ENCODE assay signal across 8 cellular contexts in genomic region chrX:45801554-45801953, GRCh38.
DNase-seq lines count a peak whose midpoint lies in the region; ATAC-seq, FAIRE-seq and TF ChIP-seq lines count a peak whose summit lies in the region.

No MANE protein-coding gene starts in this region.

- CTCF ChIA-PET in GM12878 (lab: Yijun Ruan, JAX), result interaction anchor here (0.8 to 3.9 kb wide), 18 partner anchors 12 to 918 kb away, joined by 3 to 27 read pairs (median 4); no protein-coding TSS in a partner anchor

- no peak for TF ChIP-seq POLR2A in GM12878 (IDR thresholded peaks at IDR 0.05; ENCODE audit: low read depth, low read length)

- POLR2A ChIA-PET in GM12878 (lab: Charles Lee), result no interaction called here

- no peaks in the 10 kb centered on the region for H3K79me2 ChIP-seq in GM12878 (ENCODE audit: control insufficient read depth, insufficient read depth, low read length)

- no peak overlapping the region for H3K4me3 Mint-ChIP-seq in natural killer cell

- no peaks in the 10 kb centered on the region for H3K9me3 ChIP-seq in GM12878 (replicated peaks; ENCODE audit: control insufficient read depth, insufficient read depth, low read length)

- H3K27me3 Mint-ChIP-seq in natural killer cell (ENCODE audit: low read depth in 2 of 2), result peaks cover 3 to 38% of the 10 kb centered on the region in 2 donors

- H3K27ac ChIP-seq in GM12878 (ENCODE audit: control insufficient read depth, insufficient read depth), result no peak overlapping the region

- no peak overlapping the region for H2AFZ ChIP-seq in GM12878 (ENCODE audit: control insufficient read depth, low read depth, low read length)

- H3K27me3 ChIP-seq in GM12878 (replicated peaks in 1 of 2; ENCODE audit: control insufficient read depth in 2 of 2, insufficient read depth in 2 of 2, low read length in 1 of 2), result no peaks in the 10 kb centered on the region

- TF ChIP-seq RAD21 in GM12878 (IDR thresholded peaks at IDR 0.05; ENCODE audit: insufficient read depth, low read depth, low read length), result peak; percentile 59

- H3K36me3 Mint-ChIP-seq in natural killer cell, result no peaks in the 10 kb centered on the region

- TF ChIP-seq CTCF in AG10803 (conservative IDR thresholded peaks at IDR 0.05; ENCODE audit: low read length), result peak; percentile 40
- peak; percentile 11 to 42 (median 38); a peak in 4 of 6 replicates for TF ChIP-seq CTCF in GM12878 (IDR thresholded peaks at IDR 0.05 in 2 of 3, conservative IDR thresholded peaks at IDR 0.05 in 1 of 3; ENCODE audit: control insufficient read depth in 2 of 3, extremely low read depth in 1 of 3, insufficient read depth in 1 of 3, low read depth in 3 of 3, low read length in 3 of 3)
- no peak for TF ChIP-seq CTCF in natural killer cell (IDR thresholded peaks at IDR 0.05)

- FAIRE-seq in GM18507 (lab: Jason Lieb, UNC) (peak; percentile 82), GM12878 (lab: Jason Lieb, UNC) (no peak)

- DNase-seq in AG10803 (ENCODE audit: low read depth) (peak; percentile 34), GM18507 (ENCODE audit: extremely low spot score, insufficient read length, low read depth) (no peak), NCI-H2081 treated with DMSO at 0.1 percent for 48 hours (lab: John Stamatoyannopoulos, UW) (peak; percentile 4), GM12878 (ENCODE audit: low read depth, low spot score) (no peak), natural killer cell (no peak), NCI-H446 treated with DMSO at 0.1 percent for 48 hours (lab: John Stamatoyannopoulos, UW) (no peak)
- no peak for DNase-seq in stimulated activated CD4-positive, alpha-beta T cell treated with anti-CD3 and anti-CD28 coated beads, Interleukin-1b, Interleukin-23, amount 100 ng/mL, for 48 hours

- BruUV-seq in GM12878 (replicated peaks; lab: Mats Ljungman, UMichigan), result no TSS peak

- in situ Hi-C loops in GM12878 (cut with MboI), result no loop called here

- 1% methylated on average over 6 of the region's 6 CpGs for WGBS in GM12878 (ENCODE audit: insufficient coverage, insufficient replicate concordance, low lambda C conversion rate, missing lambda C conversion rate)

- ATAC-seq in GM12878 (peak; percentile 89), natural killer cell (peak; percentile 61 to 69 (median 69)), GM19023 (IDR thresholded peaks at IDR 0.05; ENCODE audit: unreplicated experiment) (no peak)

- no peaks in the 10 kb centered on the region for H3K9me3 Mint-ChIP-seq in natural killer cell

- no peak for TF ChIP-seq EP300 in GM12878 (IDR thresholded peaks at IDR 0.05; ENCODE audit: borderline replicate concordance in 1 of 2, control insufficient read depth in 1 of 2, low read depth in 2 of 2, low read length in 2 of 2)

- intact Hi-C loops in GM12878 (cut with micrococcal nuclease; ENCODE audit: unreplicated experiment), result loop anchor here (1.0 to 5.0 kb wide), 3 partner anchors 41 to 606 kb away; no protein-coding TSS in a partner anchor
- intact Hi-C loops in natural killer cell (cut with micrococcal nuclease), result loop anchor here (1.0 to 10.0 kb wide), 2 partner anchors 42 to 47 kb away; no protein-coding TSS in a partner anchor

- SMC1A ChIA-PET in GM12878 (lab: Charles Lee; ENCODE audit: uncharacterized antibody, unreplicated experiment), result interaction anchor here (0.9 to 3.3 kb wide), 10 partner anchors 8 to 607 kb away, joined by 3 to 16 read pairs (median 4); no protein-coding TSS in a partner anchor

- H3K4me1 Mint-ChIP-seq in natural killer cell, result peaks cover 3 to 6% of the 10 kb centered on the region in 2 donors

- peaks cover 3% of the 10 kb centered on the region; the same call in 1 of the 2 replicates for H3K4me1 ChIP-seq in GM12878 (ENCODE audit: control insufficient read depth, insufficient read depth, low read length)

- no peak overlapping the region for H3K9ac ChIP-seq in GM12878 (ENCODE audit: control insufficient read depth, insufficient read depth, low read length)

- no peak overlapping the region for H3K4me2 ChIP-seq in GM12878 (ENCODE audit: control insufficient read depth, insufficient read depth)

- H3K4me3 ChIP-seq in AG10803 (ENCODE audit: low read length) (no peak overlapping the region), GM12878 (no peak overlapping the region)

- RAD21 ChIA-PET in GM12878 (lab: Charles Lee; ENCODE audit: unreplicated experiment), result interaction anchor here (1.0 to 1.6 kb wide), 5 partner anchors 41 to 607 kb away, joined by 3 to 9 read pairs (median 4); no protein-coding TSS in a partner anchor

- H3K36me3 ChIP-seq in GM12878 (ENCODE audit: control insufficient read depth in 2 of 2, insufficient read depth in 2 of 2, low read length in 1 of 2), result no peaks in the 10 kb centered on the region

- no peaks in the 10 kb centered on the region for H4K20me1 ChIP-seq in GM12878 (ENCODE audit: control insufficient read depth, insufficient read depth)

- no peak overlapping the region for H3K27ac Mint-ChIP-seq in natural killer cell

TF ChIP-seq in GM12878, 131 proteins besides CTCF, POLR2A, EP300 and RAD21:
- TF ChIP-seq HCFC1 (IDR thresholded peaks at IDR 0.05; ENCODE audit: low read length) (no peak), SMC3 (IDR thresholded peaks at IDR 0.05; ENCODE audit: borderline replicate concordance, low read length) (peak; percentile 38; the same call in 1 of the 2 replicates)
- TF ChIP-seq, protein P1, sequence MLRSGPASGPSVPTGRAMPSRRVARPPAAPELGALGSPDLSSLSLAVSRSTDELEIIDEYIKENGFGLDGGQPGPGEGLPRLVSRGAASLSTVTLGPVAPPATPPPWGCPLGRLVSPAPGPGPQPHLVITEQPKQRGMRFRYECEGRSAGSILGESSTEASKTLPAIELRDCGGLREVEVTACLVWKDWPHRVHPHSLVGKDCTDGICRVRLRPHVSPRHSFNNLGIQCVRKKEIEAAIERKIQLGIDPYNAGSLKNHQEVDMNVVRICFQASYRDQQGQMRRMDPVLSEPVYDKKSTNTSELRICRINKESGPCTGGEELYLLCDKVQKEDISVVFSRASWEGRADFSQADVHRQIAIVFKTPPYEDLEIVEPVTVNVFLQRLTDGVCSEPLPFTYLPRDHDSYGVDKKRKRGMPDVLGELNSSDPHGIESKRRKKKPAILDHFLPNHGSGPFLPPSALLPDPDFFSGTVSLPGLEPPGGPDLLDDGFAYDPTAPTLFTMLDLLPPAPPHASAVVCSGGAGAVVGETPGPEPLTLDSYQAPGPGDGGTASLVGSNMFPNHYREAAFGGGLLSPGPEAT (IDR thresholded peaks at IDR 0.05; ENCODE audit: low read depth), result no peak
- TF ChIP-seq, protein P2, sequence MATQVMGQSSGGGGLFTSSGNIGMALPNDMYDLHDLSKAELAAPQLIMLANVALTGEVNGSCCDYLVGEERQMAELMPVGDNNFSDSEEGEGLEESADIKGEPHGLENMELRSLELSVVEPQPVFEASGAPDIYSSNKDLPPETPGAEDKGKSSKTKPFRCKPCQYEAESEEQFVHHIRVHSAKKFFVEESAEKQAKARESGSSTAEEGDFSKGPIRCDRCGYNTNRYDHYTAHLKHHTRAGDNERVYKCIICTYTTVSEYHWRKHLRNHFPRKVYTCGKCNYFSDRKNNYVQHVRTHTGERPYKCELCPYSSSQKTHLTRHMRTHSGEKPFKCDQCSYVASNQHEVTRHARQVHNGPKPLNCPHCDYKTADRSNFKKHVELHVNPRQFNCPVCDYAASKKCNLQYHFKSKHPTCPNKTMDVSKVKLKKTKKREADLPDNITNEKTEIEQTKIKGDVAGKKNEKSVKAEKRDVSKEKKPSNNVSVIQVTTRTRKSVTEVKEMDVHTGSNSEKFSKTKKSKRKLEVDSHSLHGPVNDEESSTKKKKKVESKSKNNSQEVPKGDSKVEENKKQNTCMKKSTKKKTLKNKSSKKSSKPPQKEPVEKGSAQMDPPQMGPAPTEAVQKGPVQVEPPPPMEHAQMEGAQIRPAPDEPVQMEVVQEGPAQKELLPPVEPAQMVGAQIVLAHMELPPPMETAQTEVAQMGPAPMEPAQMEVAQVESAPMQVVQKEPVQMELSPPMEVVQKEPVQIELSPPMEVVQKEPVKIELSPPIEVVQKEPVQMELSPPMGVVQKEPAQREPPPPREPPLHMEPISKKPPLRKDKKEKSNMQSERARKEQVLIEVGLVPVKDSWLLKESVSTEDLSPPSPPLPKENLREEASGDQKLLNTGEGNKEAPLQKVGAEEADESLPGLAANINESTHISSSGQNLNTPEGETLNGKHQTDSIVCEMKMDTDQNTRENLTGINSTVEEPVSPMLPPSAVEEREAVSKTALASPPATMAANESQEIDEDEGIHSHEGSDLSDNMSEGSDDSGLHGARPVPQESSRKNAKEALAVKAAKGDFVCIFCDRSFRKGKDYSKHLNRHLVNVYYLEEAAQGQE (IDR thresholded peaks at IDR 0.05; ENCODE audit: low read depth, low read length), result no peak

Comparison
In these comparisons a context has a peak if more than half of its experiments do, and no peak if none do; other contexts are left out.
1. DNase-seq: peak in AG10803 (single experiment) and NCI-H2081 treated with DMSO at 0.1 percent for 48 hours (single experiment); none in GM18507 (single experiment), GM12878 (single experiment), natural killer cell (single experiment), NCI-H446 treated with DMSO at 0.1 percent for 48 hours (single experiment) and stimulated activated CD4-positive, alpha-beta T cell treated with anti-CD3 and anti-CD28 coated beads, Interleukin-1b, Interleukin-23, amount 100 ng/mL, for 48 hours (single experiment).